Comparison of ENCODE assay signal across 29 cellular contexts in the genomic region with DNA sequence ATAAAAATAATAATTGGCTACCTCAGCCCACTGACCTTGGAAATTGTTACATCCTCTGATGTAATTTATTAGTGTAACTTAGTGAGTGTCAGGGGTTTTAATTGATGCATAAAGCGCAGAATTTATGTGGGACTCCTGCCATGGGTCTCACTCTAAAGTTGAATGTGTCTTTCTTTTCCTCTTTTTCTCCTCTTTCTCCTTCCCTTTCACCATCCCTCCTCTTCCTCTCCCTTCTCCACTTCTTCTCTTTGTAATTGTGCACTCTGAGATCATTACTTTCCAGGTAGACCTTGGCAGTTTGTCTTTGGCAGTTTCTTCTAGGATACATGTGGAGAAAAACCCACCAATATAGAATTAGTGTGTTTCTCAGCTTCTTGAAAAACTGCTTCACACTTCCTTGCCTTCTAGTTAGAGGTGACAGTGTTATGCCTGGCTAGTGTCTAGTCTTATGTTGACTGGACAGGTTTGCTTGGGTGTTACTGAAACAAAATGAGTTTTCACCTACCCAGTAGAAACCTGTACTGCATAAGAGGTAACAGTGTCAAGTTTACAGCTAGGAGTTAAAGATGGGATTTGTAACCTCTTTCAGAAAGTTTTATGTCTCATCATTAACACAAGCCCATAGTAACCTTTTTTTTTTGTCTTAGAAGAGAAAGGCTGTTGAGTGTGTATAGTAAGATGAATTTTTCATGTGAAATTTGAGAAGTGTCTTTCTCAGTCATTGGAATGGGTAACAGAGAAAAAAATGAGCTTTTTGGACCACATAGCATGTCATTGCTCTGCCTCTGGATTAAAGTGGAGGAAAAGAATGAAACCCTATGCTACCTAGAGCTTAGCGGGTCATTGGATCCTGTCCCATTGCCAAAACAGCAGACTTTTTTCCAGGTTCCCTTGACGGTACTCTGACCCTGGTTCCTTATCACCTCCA. TPM values are rescaled to one million over a fixed set of nuclear protein-coding genes. Genes with fewer than 3 reads are reported as not detected.
DNase-seq lines count a peak whose midpoint lies in the region; ATAC-seq, FAIRE-seq and TF ChIP-seq lines count a peak whose summit lies in the region.
"Had no signal": no experiment of that assay in that cellular context is flagged by ENCODE, and none has a peak within 500 bp of the region (broad histone marks: within the 10 kb centered on the region; RNA-seq: fewer than 3 reads in every experiment).

No MANE protein-coding gene starts in this region.

- DNase-seq in NCI-H2171 treated with DMSO at 0.1 percent for 48 hours (lab: John Stamatoyannopoulos, UW) (peak; percentile 52), NCI-H2171 (lab: John Stamatoyannopoulos, UW) (no peak), pancreas (no peak)
- DNase-seq in effector memory CD4-positive, alpha-beta T cell, result no peak
- DNase-seq: 8988T; activated CD4-positive, alpha-beta T cell treated with anti-CD3 and anti-CD28 coated beads for 4 hours; activated naive CD4-positive, alpha-beta T cell treated with anti-CD3 and anti-CD28 coated beads, Interleukin-2, amount 10 ng/mL, durations not matched to agents 7 days and 5 days; activated T-cell treated with anti-CD3 and anti-CD28 coated beads, Interleukin-2, amount 50 U/mL, for 1 hour; amniotic stem cell; CD4-positive, alpha-beta memory T cell; colonic mucosa; hippocampal formation; KBM-7; left colon; MM.1S; NCI-H2107; NCI-H510A; PC-9; stimulated activated CD4-positive, alpha-beta T cell treated with anti-CD3 and anti-CD28 coated beads, Interleukin-15, amount 100 ng/mL, for 24 hours; stimulated activated naive CD4-positive, alpha-beta T cell treated with Interleukin-2 at 50 U/mL for 16 hours had no signal

- no peak for FAIRE-seq in pancreas (lab: Jason Lieb, UNC)
- FAIRE-seq: urothelium cell line had no signal

- H3K4me1 ChIP-seq in endocrine pancreas (ENCODE audit: control insufficient read depth, insufficient read depth, low read length) (peaks cover 12% of the 10 kb centered on the region), pancreas (peaks cover 42 to 77% (median 60%) of the 10 kb centered on the region in 3 donors)
- H3K4me1 ChIP-seq in effector memory CD4-positive, alpha-beta T cell (ENCODE audit: control insufficient read depth, insufficient read depth, low read length, poor library complexity, severe bottlenecking), result no peaks in the 10 kb centered on the region
- H3K4me1 ChIP-seq: breast epithelium, colonic mucosa had no signal

- no peaks in the 10 kb centered on the region for H3K27me3 ChIP-seq in endocrine pancreas (ENCODE audit: control insufficient read depth, insufficient read depth, low read length)
- no peaks in the 10 kb centered on the region for H3K27me3 ChIP-seq in pancreas
- no peaks in the 10 kb centered on the region for H3K27me3 ChIP-seq in effector memory CD4-positive, alpha-beta T cell (replicated peaks; ENCODE audit: control insufficient read depth, insufficient read depth, low read length, poor library complexity, severe bottlenecking)
- H3K27me3 ChIP-seq: breast epithelium, colonic mucosa, esophagus muscularis mucosa, gastroesophageal sphincter had no signal

- H3K9me3 ChIP-seq in KOPT-K1 (ENCODE audit: insufficient read depth, low read length, poor library complexity, severe bottlenecking) (no peaks in the 10 kb centered on the region), endocrine pancreas (ENCODE audit: control insufficient read depth, low read length) (no peaks in the 10 kb centered on the region), pancreas (no peaks in the 10 kb centered on the region)
- no peaks in the 10 kb centered on the region for H3K9me3 ChIP-seq in effector memory CD4-positive, alpha-beta T cell (ENCODE audit: control insufficient read depth, low read length)
- H3K9me3 ChIP-seq: breast epithelium, colonic mucosa, esophagus muscularis mucosa, gastroesophageal sphincter had no signal

- ATAC-seq in pancreas, result peak in 3 of 4 donors; percentile 13 to 39 (median 17)
- ATAC-seq in HG02798 (IDR thresholded peaks at IDR 0.05; ENCODE audit: poor library complexity, unreplicated experiment), result no peak
- ATAC-seq in GM19463 (IDR thresholded peaks at IDR 0.05; ENCODE audit: unreplicated experiment), result no peak
- ATAC-seq: gastroesophageal sphincter, left colon, Right ventricle myocardium inferior had no signal

- H3K36me3 ChIP-seq in KOPT-K1 (ENCODE audit: insufficient read depth, low read length) (no peaks in the 10 kb centered on the region), endocrine pancreas (ENCODE audit: control insufficient read depth, insufficient read depth, low read length) (no peaks in the 10 kb centered on the region), pancreas (no peaks in the 10 kb centered on the region)
- H3K36me3 ChIP-seq in effector memory CD4-positive, alpha-beta T cell (ENCODE audit: control insufficient read depth, insufficient read depth, low read length), result no peaks in the 10 kb centered on the region
- H3K36me3 ChIP-seq: breast epithelium, colonic mucosa, esophagus muscularis mucosa, gastroesophageal sphincter had no signal

- WGBS in pancreas, 2 donors, result 46 to 53% methylated on average over 3 of the region's 3 CpGs

- H3K27ac ChIP-seq in KOPT-K1 (ENCODE audit: low read depth, low read length, poor library complexity, severe bottlenecking) (peak overlapping the region; percentile 51), pancreas (peak overlapping the region in 2 of 4 donors; percentile 36 to 98)
- H3K27ac ChIP-seq in effector memory CD4-positive, alpha-beta T cell (ENCODE audit: insufficient read depth, low read length, poor library complexity, severe bottlenecking), result no peak overlapping the region
- H3K27ac ChIP-seq: breast epithelium, colonic mucosa, esophagus muscularis mucosa, gastroesophageal sphincter, PC-9 had no signal

- H3K4me3 ChIP-seq in endocrine pancreas (ENCODE audit: control insufficient read depth, insufficient read depth, low read length) (peak overlapping the region; percentile 42), pancreas (no peak overlapping the region)
- H3K4me3 ChIP-seq in effector memory CD4-positive, alpha-beta T cell (ENCODE audit: insufficient read depth, low read depth, low read length, poor library complexity, severe bottlenecking), result no peak overlapping the region
- H3K4me3 ChIP-seq: breast epithelium, colonic mucosa, esophagus muscularis mucosa, gastroesophageal sphincter, PC-9 had no signal

- intact Hi-C loops in pancreas (cut with DNase I), result no loop called here

- H3K9ac ChIP-seq in endocrine pancreas (ENCODE audit: control insufficient read depth, insufficient read depth, low read length), result no peak overlapping the region

- no peak for TF ChIP-seq CTCF in pancreas (IDR thresholded peaks at IDR 0.05)

RNA-seq across cellular contexts. Expression of gene PELI2, which starts 18.6 kb away (rescaled TPM):
- 10 to 100 TPM; 27.0 to 46.6 (median 36.7) TPM for total RNA-seq in pancreas
- 10 to 100 TPM in 1 of 2 donors, 1 to 10 TPM in 1; 6.0 to 10.7 TPM for polyA plus RNA-seq in pancreas

Comparison
In these comparisons a context has a peak if more than half of its experiments do, and no peak if none do; other contexts are left out.
1. ATAC-seq: peak in pancreas (3 of 4); none in HG02798 (single experiment) and GM19463 (single experiment).